25 cellular contexts compared by ENCODE assay signal in the genomic region with DNA sequence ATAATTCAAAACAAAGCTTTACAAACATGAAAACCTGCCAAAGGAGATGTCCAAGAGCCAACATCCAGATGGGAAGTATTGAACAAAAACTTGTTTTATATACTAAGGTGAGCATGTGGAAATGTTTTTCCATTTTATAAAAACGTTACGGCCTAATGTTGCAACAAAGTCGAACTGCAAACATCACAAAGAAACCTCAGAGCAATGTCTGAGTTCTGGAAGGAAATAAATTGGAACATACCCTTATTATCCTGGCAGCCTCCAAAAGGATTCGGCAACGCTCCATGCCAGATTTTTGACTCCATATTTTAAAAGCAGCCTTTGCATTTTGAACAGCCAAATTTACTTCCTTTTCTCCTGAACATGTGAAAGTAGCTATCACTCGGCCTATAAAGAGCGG. TPM values are rescaled to one million over a fixed set of nuclear protein-coding genes. Genes with fewer than 3 reads are reported as not detected.
A peak's percentile ranks its signal among the peaks of the same experiment; 100 is the strongest.
DNase-seq lines count a peak whose midpoint lies in the region; ATAC-seq and TF ChIP-seq lines count a peak whose summit lies in the region.
"Had no signal": no experiment of that assay in that cellular context is flagged by ENCODE, and none has a peak within 500 bp of the region (broad histone marks: within the 10 kb centered on the region; RNA-seq: fewer than 3 reads in every experiment).

No MANE protein-coding gene starts in this region.

- TF ChIP-seq POLR2A in suprapubic skin (IDR thresholded peaks at IDR 0.05) = no peak

- TF ChIP-seq CTCF in brain (conservative IDR thresholded peaks at IDR 0.05) (no peak), fibroblast of villous mesenchyme (IDR thresholded peaks at IDR 0.05; ENCODE audit: insufficient read depth, low read depth, low read length) (no peak), suprapubic skin (IDR thresholded peaks at IDR 0.05) (no peak), GM20000 (IDR thresholded peaks at IDR 0.05; ENCODE audit: extremely low read depth, missing control alignments) (no peak), mesothelial cell of epicardium (IDR thresholded peaks at IDR 0.05; ENCODE audit: unreplicated experiment) (no peak)

- H3K4me1 ChIP-seq in suprapubic skin = peaks cover 38% of the 10 kb centered on the region

- 28% methylated on average over 7 of the region's 7 CpGs for WGBS in suprapubic skin

- H3K4me3 ChIP-seq in fibroblast of villous mesenchyme (ENCODE audit: low read depth, low read length) (no peak overlapping the region), suprapubic skin (no peak overlapping the region)
- H3K4me3 ChIP-seq: BLaER1, left lung, right lobe of liver, spleen, thyroid gland had no signal

- peaks cover 12 to 29% (median 14%) of the 10 kb centered on the region in 5 experiments for H3K9me3 Mint-ChIP-seq in brain
- H3K9me3 Mint-ChIP-seq in mesothelial cell of epicardium = peaks cover 12% of the 10 kb centered on the region
- H3K9me3 Mint-ChIP-seq: naive B cell; stimulated activated naive CD8-positive, alpha-beta T cell treated with anti-CD3 and anti-CD28 coated beads, Interleukin-15, amount 100 ng/mL, for 72 hours had no signal

- H3K4me1 Mint-ChIP-seq in brain = peaks cover 44% of the 10 kb centered on the region
- peaks cover 19% of the 10 kb centered on the region for H3K4me1 Mint-ChIP-seq in mesothelial cell of epicardium

- TF ChIP-seq EP300 in suprapubic skin (IDR thresholded peaks at IDR 0.05) = no peak

- no peaks in the 10 kb centered on the region for H3K9me3 ChIP-seq in suprapubic skin
- H3K9me3 ChIP-seq: left lung, right lobe of liver, spleen, thyroid gland had no signal

- H3K36me3 Mint-ChIP-seq in brain = peaks cover 65% of the 10 kb centered on the region
- H3K36me3 Mint-ChIP-seq in mesothelial cell of epicardium = peaks cover 30% of the 10 kb centered on the region
- H3K36me3 Mint-ChIP-seq: naive B cell had no signal

- H3K27ac Mint-ChIP-seq in brain (peak overlapping the region in 4 of 5 experiments; percentile 40 to 94 (median 84)), mesothelial cell of epicardium (no peak overlapping the region)
- H3K27ac Mint-ChIP-seq: activated CD8-positive, alpha-beta T cell treated with anti-CD3 and anti-CD28 coated beads, Interleukin-2, amount 10 ng/mL, durations not matched to agents 7 days and 5 days; progenitor cell of endocrine pancreas; stimulated activated naive CD8-positive, alpha-beta T cell treated with anti-CD3 and anti-CD28 coated beads, Interleukin-15, amount 100 ng/mL, for 72 hours had no signal

- H3K27me3 ChIP-seq in suprapubic skin = no peaks in the 10 kb centered on the region
- H3K27me3 ChIP-seq: BLaER1, brain microvascular endothelial cell, left lung, right lobe of liver, spleen, thyroid gland had no signal

- peaks cover 9% of the 10 kb centered on the region for H3K36me3 ChIP-seq in suprapubic skin
- H3K36me3 ChIP-seq: brain microvascular endothelial cell, thyroid gland had no signal

- H3K27me3 Mint-ChIP-seq in brain (peaks cover 10% of the 10 kb centered on the region), mesothelial cell of epicardium (ENCODE audit: low read depth) (no peaks in the 10 kb centered on the region)
- H3K27me3 Mint-ChIP-seq: naive B cell; progenitor cell of endocrine pancreas; stimulated activated naive CD8-positive, alpha-beta T cell treated with anti-CD3 and anti-CD28 coated beads, Interleukin-15, amount 100 ng/mL, for 72 hours had no signal

- peak overlapping the region in 4 of 5 experiments; percentile 50 to 88 (median 76) for H3K4me3 Mint-ChIP-seq in brain
- H3K4me3 Mint-ChIP-seq in mesothelial cell of epicardium = no peak overlapping the region
- H3K4me3 Mint-ChIP-seq: activated CD8-positive, alpha-beta T cell treated with anti-CD3 and anti-CD28 coated beads, Interleukin-2, amount 10 ng/mL, durations not matched to agents 7 days and 5 days; stimulated activated naive CD8-positive, alpha-beta T cell treated with anti-CD3 and anti-CD28 coated beads, Interleukin-15, amount 100 ng/mL, for 72 hours had no signal

- no peak for ATAC-seq in GM19328 (IDR thresholded peaks at IDR 0.05; ENCODE audit: unreplicated experiment)
- ATAC-seq: activated CD8-positive, alpha-beta T cell treated with anti-CD3 and anti-CD28 coated beads, Interleukin-2, amount 10 ng/mL, durations not matched to agents 7 days and 5 days; left lung; PC-3; right lobe of liver; Right ventricle myocardium inferior; stimulated activated naive CD8-positive, alpha-beta T cell treated with anti-CD3 and anti-CD28 coated beads, Interleukin-15, amount 100 ng/mL, for 72 hours had no signal

- H3K27ac ChIP-seq in suprapubic skin = peak overlapping the region; percentile 97
- H3K27ac ChIP-seq: BLaER1 had no signal

- DNase-seq in MV-4-11 (lab: John Stamatoyannopoulos, UW) (peak; percentile 46), fibroblast of villous mesenchyme (ENCODE audit: low read depth) (peak; percentile 30), suprapubic skin (ENCODE audit: low spot score in 2 of 2) (no peak), GM20000 (ENCODE audit: low spot score) (no peak), mesothelial cell of epicardium (ENCODE audit: low spot score in 2 of 2, unreplicated experiment in 2 of 2) (no peak)
- DNase-seq: activated CD8-positive, alpha-beta T cell treated with anti-CD3 and anti-CD28 coated beads, Interleukin-2, amount 10 ng/mL, durations not matched to agents 7 days and 5 days; activated naive CD4-positive, alpha-beta T cell treated with anti-CD3 and anti-CD28 coated beads, Interleukin-2, amount 50 U/mL, for 16 hours; amniotic stem cell; brain microvascular endothelial cell; DMS153; left lung; naive B cell; NCI-H146; NCI-H510A; PC-3; right lobe of liver; spleen; stimulated activated CD4-positive, alpha-beta T cell treated with anti-CD3 and anti-CD28 coated beads, Interleukin-2, amount 100 ng/mL, for 24 hours; stimulated activated naive CD8-positive, alpha-beta T cell treated with anti-CD3 and anti-CD28 coated beads, Interleukin-15, amount 100 ng/mL, for 72 hours; thyroid gland had no signal

RNA-seq across cellular contexts. Expression of gene ALDH9A1, which starts 3.4 kb away (rescaled TPM):
- 90.9 TPM for polyA plus RNA-seq in brain (ENCODE audit: insufficient read depth, low read depth, low replicate concordance)
- total RNA-seq in fibroblast of villous mesenchyme = 68.3 and 105 TPM in 2 replicates
- total RNA-seq in suprapubic skin = 10 to 100 TPM; 59.7 to 91.5 (median 76.9) TPM
- 35.2 to 36.0 TPM (median 35.4 TPM) in 3 replicates for total RNA-seq in mesothelial cell of epicardium

Comparison
In these comparisons a context has a peak if more than half of its experiments do, and no peak if none do; other contexts are left out.
1. DNase-seq: peak in MV-4-11 (single experiment) and fibroblast of villous mesenchyme (single experiment); none in suprapubic skin (0 of 2), GM20000 (single experiment) and mesothelial cell of epicardium (0 of 2).